In genomic region chr10:126321455-126321854, GRCh38 we compare ENCODE assay signal across 22 cellular contexts.
"Had no signal": no experiment of that assay in that cellular context is flagged by ENCODE, and none has a peak within 500 bp of the region (broad histone marks: within the 10 kb centered on the region; RNA-seq: fewer than 3 reads in every experiment).

No MANE protein-coding gene starts in this region.

- H3K27ac Mint-ChIP-seq: activated naive CD4-positive, alpha-beta T cell treated with anti-CD3 and anti-CD28 coated beads, Interleukin-2, amount 50 U/mL, for 24 hours; stimulated activated naive B cell treated with anti-CD40 and anti-IgM and Interleukin-4, amounts not matched to agents 10 μg/mL and 1 μg/mL and 100 μg/mL, for 72 hours; WTC11 had no signal

- H3K4me3 ChIP-seq: esophagus squamous epithelium, heart right ventricle, lower lobe of right lung, transverse colon, vagina had no signal

- ATAC-seq: heart right ventricle; left colon; lower lobe of right lung; sciatic nerve; stimulated activated naive B cell treated with anti-CD40 and anti-IgM and Interleukin-4, amounts not matched to agents 10 μg/mL and 1 μg/mL and 100 μg/mL, for 72 hours; WTC11 had no signal

- H3K36me3 ChIP-seq: esophagus squamous epithelium, lower lobe of right lung, transverse colon, vagina had no signal

- DNase-seq: activated gamma-delta T cell treated with Interleukin-2 at 50 U/mL for 16 hours; activated T-cell treated with anti-CD3 and anti-CD28 coated beads, Interleukin-2, amount 50 U/mL, for 1 hour; aorta; central memory CD4-positive, alpha-beta T cell; effector memory CD4-positive, alpha-beta T cell; esophagus squamous epithelium; heart right ventricle; left colon; lower lobe of right lung; midbrain; small intestine; stimulated activated CD4-positive, alpha-beta T cell treated with anti-CD3 and anti-CD28 coated beads, Interleukin-15, amount 100 ng/mL, for 24 hours; stimulated activated CD4-positive, alpha-beta T cell treated with anti-CD3 and anti-CD28 coated beads, Interleukin-2, amount 100 ng/mL, for 48 hours; stimulated activated CD8-positive, alpha-beta memory T cell treated with anti-CD3 and anti-CD28 coated beads, Interleukin-4, amount 100 ng/mL, for 48 hours; stimulated activated naive B cell treated with anti-CD40 and anti-IgM and Interleukin-4, amounts not matched to agents 10 μg/mL and 1 μg/mL and 100 μg/mL, for 72 hours; T-helper 9 cell; transverse colon had no signal

- H3K27me3 ChIP-seq: esophagus squamous epithelium, transverse colon, vagina had no signal

- H3K4me3 Mint-ChIP-seq: activated naive CD4-positive, alpha-beta T cell treated with anti-CD3 and anti-CD28 coated beads, Interleukin-2, amount 50 U/mL, for 24 hours; brain; stimulated activated naive B cell treated with anti-CD40 and anti-IgM and Interleukin-4, amounts not matched to agents 10 μg/mL and 1 μg/mL and 100 μg/mL, for 72 hours; WTC11 had no signal

- H3K36me3 Mint-ChIP-seq: activated naive CD4-positive, alpha-beta T cell treated with anti-CD3 and anti-CD28 coated beads, Interleukin-2, amount 50 U/mL, for 24 hours; stimulated activated naive B cell treated with anti-CD40 and anti-IgM and Interleukin-4, amounts not matched to agents 10 μg/mL and 1 μg/mL and 100 μg/mL, for 72 hours had no signal

- H3K27ac ChIP-seq: esophagus squamous epithelium, heart right ventricle, lower lobe of right lung, transverse colon, vagina had no signal

- H3K4me1 ChIP-seq: esophagus squamous epithelium, heart right ventricle, lower lobe of right lung, transverse colon, vagina had no signal

- H3K4me1 Mint-ChIP-seq: activated naive CD4-positive, alpha-beta T cell treated with anti-CD3 and anti-CD28 coated beads, Interleukin-2, amount 50 U/mL, for 24 hours; stimulated activated naive B cell treated with anti-CD40 and anti-IgM and Interleukin-4, amounts not matched to agents 10 μg/mL and 1 μg/mL and 100 μg/mL, for 72 hours had no signal

- H3K9me3 Mint-ChIP-seq: activated naive CD4-positive, alpha-beta T cell treated with anti-CD3 and anti-CD28 coated beads, Interleukin-2, amount 50 U/mL, for 24 hours had no signal

- H3K9me3 ChIP-seq: esophagus squamous epithelium, heart right ventricle, lower lobe of right lung, transverse colon, vagina had no signal
